In the genomic region with DNA sequence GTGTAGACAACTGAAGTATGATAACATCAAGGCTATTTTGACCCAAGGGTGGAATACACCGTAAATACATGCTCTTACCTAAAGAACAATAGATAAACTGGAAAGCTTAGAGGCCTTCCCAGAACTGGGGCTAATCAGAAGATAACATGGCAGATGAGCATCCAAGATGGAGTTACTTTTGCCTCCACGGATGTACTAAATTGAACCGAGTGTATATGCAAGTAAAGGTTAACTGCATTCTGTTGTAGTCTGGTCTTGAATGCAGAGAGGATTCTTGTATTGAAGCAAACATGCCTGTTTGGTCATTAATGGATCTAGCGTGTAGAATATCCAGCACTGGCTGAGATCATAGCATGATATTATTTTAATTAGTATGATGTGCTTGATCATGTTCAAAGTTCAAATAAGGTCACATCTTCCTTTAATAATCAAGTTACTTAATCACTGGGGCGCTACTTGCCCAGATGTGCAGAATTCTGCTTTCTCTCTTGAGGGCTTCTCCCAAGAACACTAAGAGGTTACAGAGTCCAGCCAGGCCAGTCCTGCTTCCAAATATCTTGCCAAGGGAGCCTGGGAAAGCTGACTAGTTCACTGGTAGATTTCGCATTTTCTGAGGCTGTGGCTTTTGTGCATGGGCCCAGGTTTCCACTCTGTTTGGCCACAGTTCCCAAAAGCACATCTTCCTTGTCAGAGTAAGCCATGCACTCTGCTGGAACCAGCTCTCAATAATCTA, we compare ENCODE assay signal across 19 cellular contexts. TPM values are rescaled to one million over a fixed set of nuclear protein-coding genes. Genes with fewer than 3 reads are reported as not detected.
DNase-seq lines count a peak whose midpoint lies in the region; ATAC-seq, FAIRE-seq and TF ChIP-seq lines count a peak whose summit lies in the region.
"Had no signal": no experiment of that assay in that cellular context is flagged by ENCODE, and none has a peak within 500 bp of the region (broad histone marks: within the 10 kb centered on the region; RNA-seq: fewer than 3 reads in every experiment).

No MANE protein-coding gene starts in this region.

- no TSS peak for BruUV-seq in K562 (replicated peaks; lab: Mats Ljungman, UMichigan)

- H3K27ac ChIP-seq in K562 (ENCODE audit: extremely low read depth, low read depth, low read length), result no peak overlapping the region
- peak overlapping the region; percentile 54 for H3K27ac ChIP-seq in neutrophil
- H3K27ac ChIP-seq: A549 had no signal

- H3K4me3 ChIP-seq in AG10803 (ENCODE audit: low read length) (no peak overlapping the region), K562 (no peak overlapping the region), fibroblast of mammary gland (ENCODE audit: control insufficient read depth, low read depth, low read length) (no peak overlapping the region), neutrophil (ENCODE audit: low read depth in 1 of 2, low read length in 1 of 2) (no peak overlapping the region)
- H3K4me3 ChIP-seq: A549, GM12878, GM23338, HAP-1 had no signal

- H2AFZ ChIP-seq in K562 (ENCODE audit: low read depth, low read length), result no peak overlapping the region
- H2AFZ ChIP-seq: GM23338 had no signal

- DNase-seq in AG10803 (ENCODE audit: low read depth) (peak; percentile 9), K562 (ENCODE audit: extremely low read depth in 1 of 4, low spot score in 3 of 4) (no peak), fibroblast of mammary gland (ENCODE audit: low read depth) (peak; percentile 45), dermis blood vessel endothelial cell (no peak)
- DNase-seq in stimulated activated effector memory CD8-positive, alpha-beta T cell treated with anti-CD3 and anti-CD28 coated beads, Interleukin-12 subunit alpha, Interleukin-12 subunit beta, amount 100 ng/mL, for 72 hours (ENCODE audit: low spot score in 2 of 2), result no peak
- DNase-seq: CD8-positive, alpha-beta T cell; COR-L47; DMS53; HFFc6 had no signal

- in situ Hi-C loops in K562 (cut with MboI), result no loop called here

- H3K36me3 Mint-ChIP-seq in stimulated activated effector memory CD8-positive, alpha-beta T cell treated with anti-CD3 and anti-CD28 coated beads, Interleukin-12 subunit alpha, Interleukin-12 subunit beta, amount 100 ng/mL, for 72 hours, result no peaks in the 10 kb centered on the region
- H3K36me3 Mint-ChIP-seq: CD14-positive monocyte; CD8-positive, alpha-beta T cell; IgD-negative memory B cell had no signal

- no peaks in the 10 kb centered on the region for H3K9me1 ChIP-seq in K562 (ENCODE audit: control insufficient read depth, insufficient read depth, low read length)

- H3K4me1 Mint-ChIP-seq in stimulated activated effector memory CD8-positive, alpha-beta T cell treated with anti-CD3 and anti-CD28 coated beads, Interleukin-12 subunit alpha, Interleukin-12 subunit beta, amount 100 ng/mL, for 72 hours, result peaks cover 11% of the 10 kb centered on the region
- H3K4me1 Mint-ChIP-seq: GM23338, IgD-negative memory B cell had no signal

- intact Hi-C loops in K562 (cut with micrococcal nuclease), result no loop called here

- ATAC-seq in K562, result 0 out of 3 replicates have a peak, but pooled peaks have one; percentile 27
- ATAC-seq in GM19397 (IDR thresholded peaks at IDR 0.05; ENCODE audit: unreplicated experiment), result no peak
- ATAC-seq in stimulated activated effector memory CD8-positive, alpha-beta T cell treated with anti-CD3 and anti-CD28 coated beads, Interleukin-12 subunit alpha, Interleukin-12 subunit beta, amount 100 ng/mL, for 72 hours, result no peak
- ATAC-seq: A549; CD8-positive, alpha-beta T cell; GM12878; GM23338 had no signal

- H3K9me3 Mint-ChIP-seq in stimulated activated effector memory CD8-positive, alpha-beta T cell treated with anti-CD3 and anti-CD28 coated beads, Interleukin-12 subunit alpha, Interleukin-12 subunit beta, amount 100 ng/mL, for 72 hours, result no peaks in the 10 kb centered on the region
- H3K9me3 Mint-ChIP-seq: CD14-positive monocyte; CD8-positive, alpha-beta T cell; GM23338; HFFc6; IgD-negative memory B cell had no signal

- FAIRE-seq in K562 (lab: Jason Lieb, UNC), result no peak
- FAIRE-seq: A549, D721Med, GM12878, GM18507 had no signal

- no peak overlapping the region for H3K4me3 Mint-ChIP-seq in stimulated activated effector memory CD8-positive, alpha-beta T cell treated with anti-CD3 and anti-CD28 coated beads, Interleukin-12 subunit alpha, Interleukin-12 subunit beta, amount 100 ng/mL, for 72 hours
- H3K4me3 Mint-ChIP-seq: CD8-positive, alpha-beta T cell; GM23338; HFFc6; IgD-negative memory B cell had no signal

- WGBS in K562 (ENCODE audit: insufficient coverage, low coverage, missing lambda C conversion rate), result 25% methylated on average over 6 of the region's 6 CpGs

- TF ChIP-seq CTCF in AG10803 (conservative IDR thresholded peaks at IDR 0.05; ENCODE audit: low read length), result no peak
- no peak for TF ChIP-seq CTCF in K562 (IDR thresholded peaks at IDR 0.05 in 2 of 3, conservative IDR thresholded peaks at IDR 0.05 in 1 of 3; ENCODE audit: insufficient read depth in 2 of 3, low read depth in 1 of 3, low read length in 3 of 3)
- no peak for TF ChIP-seq CTCF in fibroblast of mammary gland (conservative IDR thresholded peaks at IDR 0.05; ENCODE audit: control insufficient read depth, insufficient read depth, low read depth, low read length)
- TF ChIP-seq CTCF in neutrophil (IDR thresholded peaks at IDR 0.05), result no peak

- TF ChIP-seq RAD21 in K562 (CRISPR knock-in tag; conservative IDR thresholded peaks at IDR 0.05 in 1 of 2, IDR thresholded peaks at IDR 0.05 in 1 of 2), result no peak

- TF ChIP-seq POLR2A in K562 (conservative IDR thresholded peaks at IDR 0.05), result no peak

- no peaks in the 10 kb centered on the region for H3K9me3 ChIP-seq in K562 (replicated peaks; ENCODE audit: control insufficient read depth, insufficient read depth, low read depth, low read length)
- H3K9me3 ChIP-seq in neutrophil, result no peaks in the 10 kb centered on the region
- H3K9me3 ChIP-seq: A549, HAP-1 had no signal

- POLR2A ChIA-PET in K562 (lab: Yijun Ruan, JAX), result no interaction called here

- H3K27ac Mint-ChIP-seq in stimulated activated effector memory CD8-positive, alpha-beta T cell treated with anti-CD3 and anti-CD28 coated beads, Interleukin-12 subunit alpha, Interleukin-12 subunit beta, amount 100 ng/mL, for 72 hours, result no peak overlapping the region
- H3K27ac Mint-ChIP-seq: CD8-positive, alpha-beta T cell; GM23338; HFFc6; IgD-negative memory B cell had no signal

- H3K79me2 ChIP-seq in K562 (ENCODE audit: control insufficient read depth, insufficient read depth, low read length), result no peaks in the 10 kb centered on the region

- no peak overlapping the region for H3K9ac ChIP-seq in K562 (ENCODE audit: insufficient read depth in 1 of 2, low read depth in 2 of 2, low read length in 2 of 2)

- H3K36me3 ChIP-seq in K562 (ENCODE audit: control insufficient read depth, insufficient read depth, low read length) (no peaks in the 10 kb centered on the region), neutrophil (no peaks in the 10 kb centered on the region)
- H3K36me3 ChIP-seq: HAP-1 had no signal

- H3K4me2 ChIP-seq in K562 (ENCODE audit: insufficient read depth, low read length), result no peak overlapping the region
- H3K4me2 ChIP-seq: A549, GM23338 had no signal

- no peaks in the 10 kb centered on the region for H4K20me1 ChIP-seq in K562 (replicated peaks; ENCODE audit: control insufficient read depth, insufficient read depth, low read length)

- H3K27me3 ChIP-seq in K562 (ENCODE audit: control insufficient read depth in 2 of 2, insufficient read depth in 2 of 2, low read length in 2 of 2), result no peaks in the 10 kb centered on the region
- H3K27me3 ChIP-seq in neutrophil, result no peaks in the 10 kb centered on the region

- CTCF ChIA-PET in K562 (lab: Yijun Ruan, JAX; ENCODE audit: low intra/inter-chr PET ratio), result no interaction called here

- TF ChIP-seq EP300 in K562 (IDR thresholded peaks at IDR 0.05; ENCODE audit: low read length), result no peak

- H3K4me1 ChIP-seq in K562 (replicated peaks in 1 of 2; ENCODE audit: control insufficient read depth in 2 of 2, insufficient read depth in 2 of 2, low read length in 2 of 2) (peaks cover 0 to 6% of the 10 kb centered on the region in 2 experiments; a peak in 3 of 5 replicates), neutrophil (ENCODE audit: control insufficient read depth in 1 of 2, insufficient read depth in 1 of 2, low read depth in 1 of 2, low read length in 1 of 2) (peaks cover 21 to 25% of the 10 kb centered on the region in 2 experiments)
- H3K4me1 ChIP-seq: HAP-1 had no signal

TF ChIP-seq in K562, 482 proteins besides CTCF, POLR2A, EP300 and RAD21 (continues in another document):
- TF ChIP-seq CXXC5 (CRISPR knock-in tag; IDR thresholded peaks at IDR 0.05), result peak; percentile 66; the same call in 1 of the 2 replicates
- TF ChIP-seq, protein P1, sequence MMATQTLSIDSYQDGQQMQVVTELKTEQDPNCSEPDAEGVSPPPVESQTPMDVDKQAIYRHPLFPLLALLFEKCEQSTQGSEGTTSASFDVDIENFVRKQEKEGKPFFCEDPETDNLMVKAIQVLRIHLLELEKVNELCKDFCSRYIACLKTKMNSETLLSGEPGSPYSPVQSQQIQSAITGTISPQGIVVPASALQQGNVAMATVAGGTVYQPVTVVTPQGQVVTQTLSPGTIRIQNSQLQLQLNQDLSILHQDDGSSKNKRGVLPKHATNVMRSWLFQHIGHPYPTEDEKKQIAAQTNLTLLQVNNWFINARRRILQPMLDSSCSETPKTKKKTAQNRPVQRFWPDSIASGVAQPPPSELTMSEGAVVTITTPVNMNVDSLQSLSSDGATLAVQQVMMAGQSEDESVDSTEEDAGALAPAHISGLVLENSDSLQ (IDR thresholded peaks at IDR 0.05), result no peak

RNA-seq across cellular contexts. Expression of a gene that starts 37.5 kb away (rescaled TPM):
- 104 and 200 TPM in 2 replicates for total RNA-seq in K562 (2011; cell fraction: chromatin; rRNA removed; ENCODE audit: low replicate concordance)
- total RNA-seq in K562 (2011; cell fraction: nucleolus; rRNA removed), result 86.9 and 118 TPM in 2 replicates
- total RNA-seq in K562 (2011; cell fraction: nucleoplasm; rRNA removed), result 148 and 153 TPM in 2 replicates
- total RNA-seq in K562 (2014; rRNA removed) (88.2 and 99.7 TPM in 2 replicates), K562 (2014; rRNA removed; fragmentation: Illumina TruSeq; extraction: Trizol) (123 and 145 TPM in 2 replicates), K562 (2015; rRNA removed; fragmentation: Illumina TruSeq; extraction: Trizol) (102 and 108 TPM in 2 replicates), K562 (2021) (78.7 and 85.2 TPM in 2 replicates), dermis blood vessel endothelial cell (125 and 137 TPM in 2 replicates)
- polyA plus RNA-seq in K562 (2011; rRNA removed) (96.7 and 115 TPM in 2 replicates), K562 (2014; fragmentation: Illumina TruSeq; extraction: Trizol) (69.4 and 78.8 TPM in 2 replicates), K562 (2014; fragmentation: Nextera tagmentation; extraction: Ambion mirVana) (10 to 100 TPM; 21.3 to 28.0 TPM), K562 (2014; rRNA removed) (66.0 and 75.5 TPM in 2 replicates)
- polyA plus RNA-seq in K562 (2011; cell fraction: cytosol; rRNA removed), result 44.3 and 75.1 TPM in 2 replicates
- polyA plus RNA-seq in K562 (2011; cell fraction: nucleus; rRNA removed), result 31.8 and 43.0 TPM in 2 replicates
- polyA plus RNA-seq in K562 (2012), result 72.6 and 74.2 TPM in 2 replicates
- polyA minus RNA-seq in K562 (2011; rRNA and poly(A)+ RNA removed), result 184 and 219 TPM in 2 replicates
- polyA minus RNA-seq in K562 (2011; cell fraction: cytosol; rRNA and poly(A)+ RNA removed), result 52.7 and 79.6 TPM in 2 replicates
- 44.4 and 83.9 TPM in 2 replicates for polyA minus RNA-seq in K562 (2011; cell fraction: nucleus; rRNA and poly(A)+ RNA removed)

Comparison
In these comparisons a context has a peak if more than half of its experiments do, and no peak if none do; other contexts are left out.
1. DNase-seq: peak in AG10803 (single experiment) and fibroblast of mammary gland (single experiment); none in K562 (0 of 4), dermis blood vessel endothelial cell (single experiment) and stimulated activated effector memory CD8-positive, alpha-beta T cell treated with anti-CD3 and anti-CD28 coated beads, Interleukin-12 subunit alpha, Interleukin-12 subunit beta, amount 100 ng/mL, for 72 hours (0 of 2).